In the genomic region with DNA sequence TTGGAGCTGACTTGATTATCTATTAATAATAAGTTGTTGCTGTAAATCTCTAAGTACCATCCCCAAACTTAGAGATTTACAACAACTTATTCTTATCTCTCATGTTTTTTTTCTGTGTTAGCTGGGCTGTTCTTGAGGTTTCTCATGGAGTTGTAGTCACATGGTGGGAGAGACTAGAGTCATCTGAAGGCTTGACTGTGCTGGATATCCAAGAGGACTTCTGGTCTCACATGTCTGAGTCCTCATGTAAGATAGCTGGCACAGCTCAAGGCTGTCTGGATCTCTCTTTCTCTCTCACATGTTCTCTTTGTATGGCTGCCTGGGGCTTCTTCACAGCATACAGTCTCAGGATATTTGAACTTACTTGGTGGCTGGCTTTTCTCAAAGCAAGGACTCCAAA, we compare ENCODE assay signal across 21 cellular contexts.
"Had no signal": no experiment of that assay in that cellular context is flagged by ENCODE, and none has a peak within 500 bp of the region (broad histone marks: within the 10 kb centered on the region; RNA-seq: fewer than 3 reads in every experiment).

No MANE protein-coding gene starts in this region.

- DNase-seq: activated CD4-positive, alpha-beta T cell treated with anti-CD3 and anti-CD28 coated beads for 4 hours; activated CD8-positive, alpha-beta memory T cell treated with anti-CD3 and anti-CD28 coated beads, Interleukin-2, amount 50 U/mL, for 4 hours; activated CD8-positive, alpha-beta T cell treated with anti-CD3 and anti-CD28 coated beads for 36 hours; activated naive CD8-positive, alpha-beta T cell treated with anti-CD3 and anti-CD28 coated beads, Interleukin-2, amount 50 U/mL, for 24 hours; amniotic stem cell; brain microvascular endothelial cell; NCI-H1092; NCI-H1417; NCI-H1930; NCI-H2171; NCI-H2227 treated with DMSO at 0.1 percent for 48 hours; NCI-H510A; Peyer's patch; SHP77 treated with DMSO at 0.1 percent for 48 hours had no signal

- FAIRE-seq: astrocyte had no signal

- H3K27me3 Mint-ChIP-seq: activated naive CD4-positive, alpha-beta T cell treated with anti-CD3 and anti-CD28 coated beads, Interleukin-2, amount 50 U/mL, for 24 hours had no signal

- H3K9me3 Mint-ChIP-seq: activated CD8-positive, alpha-beta T cell treated with anti-CD3 and anti-CD28 coated beads for 36 hours; activated naive CD4-positive, alpha-beta T cell treated with anti-CD3 and anti-CD28 coated beads, Interleukin-2, amount 50 U/mL, for 24 hours; activated naive CD8-positive, alpha-beta T cell treated with anti-CD3 and anti-CD28 coated beads, Interleukin-2, amount 50 U/mL, for 24 hours; T-helper 1 cell treated with Interleukin-12 subunit alpha and Interleukin-12 subunit beta and Interleukin-4 antibody, amounts not matched to agents 30 μg/mL and 1 μg/mL, for 36 hours had no signal

- H3K9me3 ChIP-seq: Peyer's patch had no signal

- H3K27ac Mint-ChIP-seq: activated CD8-positive, alpha-beta T cell treated with anti-CD3 and anti-CD28 coated beads for 36 hours; activated naive CD4-positive, alpha-beta T cell treated with anti-CD3 and anti-CD28 coated beads, Interleukin-2, amount 50 U/mL, for 24 hours; activated naive CD8-positive, alpha-beta T cell treated with anti-CD3 and anti-CD28 coated beads, Interleukin-2, amount 50 U/mL, for 24 hours; T-helper 1 cell treated with Interleukin-12 subunit alpha and Interleukin-12 subunit beta and Interleukin-4 antibody, amounts not matched to agents 30 μg/mL and 1 μg/mL, for 36 hours had no signal

- H3K4me1 Mint-ChIP-seq: activated naive CD4-positive, alpha-beta T cell treated with anti-CD3 and anti-CD28 coated beads, Interleukin-2, amount 50 U/mL, for 24 hours; activated naive CD8-positive, alpha-beta T cell treated with anti-CD3 and anti-CD28 coated beads, Interleukin-2, amount 50 U/mL, for 24 hours had no signal

- H3K27me3 ChIP-seq: brain microvascular endothelial cell, cardiac muscle cell, Peyer's patch had no signal

- ATAC-seq: activated CD4-positive, CD25-positive, alpha-beta regulatory T cell treated with anti-CD3 and anti-CD28 coated beads, Interleukin-2, amount 50 U/mL, for 24 hours; activated CD8-positive, alpha-beta T cell treated with anti-CD3 and anti-CD28 coated beads for 36 hours; activated naive CD8-positive, alpha-beta T cell treated with anti-CD3 and anti-CD28 coated beads, Interleukin-2, amount 50 U/mL, for 24 hours had no signal

- H3K27ac ChIP-seq: brain microvascular endothelial cell, cardiac muscle cell, KMS-11, Peyer's patch, RWPE1 had no signal

- H3K4me3 ChIP-seq: cardiac muscle cell, Peyer's patch had no signal

- H3K4me3 Mint-ChIP-seq: activated CD8-positive, alpha-beta T cell treated with anti-CD3 and anti-CD28 coated beads for 36 hours; activated naive CD4-positive, alpha-beta T cell treated with anti-CD3 and anti-CD28 coated beads, Interleukin-2, amount 50 U/mL, for 24 hours; activated naive CD8-positive, alpha-beta T cell treated with anti-CD3 and anti-CD28 coated beads, Interleukin-2, amount 50 U/mL, for 24 hours; T-helper 1 cell treated with Interleukin-12 subunit alpha and Interleukin-12 subunit beta and Interleukin-4 antibody, amounts not matched to agents 30 μg/mL and 1 μg/mL, for 36 hours had no signal

- H3K4me1 ChIP-seq: Peyer's patch had no signal

- H3K36me3 ChIP-seq: brain microvascular endothelial cell, cardiac muscle cell, Peyer's patch had no signal
